In the genomic region with DNA sequence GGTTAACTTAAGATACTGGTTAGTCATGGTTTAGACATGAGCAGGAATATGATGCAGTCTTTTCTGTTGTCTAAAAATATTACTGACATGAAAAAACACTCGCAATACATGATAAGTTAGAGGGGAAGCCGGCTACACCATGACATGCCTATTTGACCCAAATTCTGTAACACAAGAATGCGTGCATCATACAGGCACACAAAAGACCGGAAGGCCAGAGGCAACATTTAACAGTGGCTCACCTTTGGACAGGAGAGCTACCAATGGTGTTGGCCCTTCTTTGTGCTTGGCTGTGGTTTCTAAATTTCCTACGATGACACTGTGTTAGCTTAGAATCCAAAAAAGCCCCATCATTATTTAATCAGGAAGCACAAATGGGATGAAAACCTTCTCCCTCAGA, we compare ENCODE assay signal across 25 cellular contexts. TPM values are rescaled to one million over a fixed set of nuclear protein-coding genes. Genes with fewer than 3 reads are reported as not detected.
DNase-seq lines count a peak whose midpoint lies in the region; ATAC-seq and TF ChIP-seq lines count a peak whose summit lies in the region.
"Had no signal": no experiment of that assay in that cellular context is flagged by ENCODE, and none has a peak within 500 bp of the region (broad histone marks: within the 10 kb centered on the region; RNA-seq: fewer than 3 reads in every experiment).

No MANE protein-coding gene starts in this region.

- H3K9me3 ChIP-seq in lung (ENCODE audit: control insufficient read depth in 2 of 2, insufficient read depth in 1 of 2, low read length in 1 of 2) (peaks cover 0 to 2% of the 10 kb centered on the region in 2 donors), osteoblast (ENCODE audit: low read depth, low read length) (no peaks in the 10 kb centered on the region)
- H3K9me3 ChIP-seq: A549; BE2C; BLaER1 treated with 17β-estradiol and CSF1 and Interleukin-3, amounts not matched to agents 10 nM and 100 nM; HAP-1 had no signal

- peaks cover 6% of the 10 kb centered on the region for H3K27me3 Mint-ChIP-seq in brain

- no peak overlapping the region for H2AFZ ChIP-seq in osteoblast (ENCODE audit: low read length)

- WGBS in lung, 2 donors: 86 to 91% methylated on average over 5 of the region's 5 CpGs

- peaks cover 28% of the 10 kb centered on the region for H3K36me3 Mint-ChIP-seq in brain
- H3K36me3 Mint-ChIP-seq: CD8-positive, alpha-beta memory T cell had no signal

- H3K9me3 Mint-ChIP-seq in brain: peaks cover 0 to 10% (median 5%) of the 10 kb centered on the region in 5 experiments
- H3K9me3 Mint-ChIP-seq: CD4-positive, alpha-beta T cell; CD8-positive, alpha-beta memory T cell; HFFc6 had no signal

- H3K4me3 Mint-ChIP-seq in brain: peak overlapping the region in 4 of 5 experiments; percentile 33 to 59 (median 36)
- H3K4me3 Mint-ChIP-seq: CD14-positive monocyte; CD4-positive, alpha-beta T cell; CD8-positive, alpha-beta memory T cell; HFFc6 had no signal

- H3K27ac Mint-ChIP-seq in brain: peak overlapping the region in 1 of 5 experiments; percentile 71
- H3K27ac Mint-ChIP-seq: CD14-positive monocyte; CD4-positive, alpha-beta T cell; CD8-positive, alpha-beta memory T cell; HFFc6 had no signal

- no peaks in the 10 kb centered on the region for H4K20me1 ChIP-seq in osteoblast (ENCODE audit: insufficient read depth, low read length)

- H3K27me3 ChIP-seq in lung (ENCODE audit: control insufficient read depth, insufficient read depth): no peaks in the 10 kb centered on the region
- peaks cover 27% of the 10 kb centered on the region for H3K27me3 ChIP-seq in osteoblast (ENCODE audit: insufficient read depth, low read length)
- H3K27me3 ChIP-seq: BE2C had no signal

- TF ChIP-seq CTCF in brain (conservative IDR thresholded peaks at IDR 0.05) (no peak), epithelial cell of esophagus (IDR thresholded peaks at IDR 0.05; ENCODE audit: insufficient read depth, low read depth, low read length, missing control alignments) (no peak), lung (IDR thresholded peaks at IDR 0.05; ENCODE audit: control extremely low read depth, extremely low read depth) (no peak), osteoblast (IDR thresholded peaks at IDR 0.05; ENCODE audit: extremely low read depth, low read depth, low read length) (no peak)

- ATAC-seq in lung (ENCODE audit: insufficient read depth, low FRiP score): no peak
- ATAC-seq: A549, GM12878 had no signal

- H3K79me2 ChIP-seq in osteoblast (ENCODE audit: insufficient read depth, low read length): no peaks in the 10 kb centered on the region

- H3K36me3 ChIP-seq in lung (ENCODE audit: control insufficient read depth in 2 of 2, insufficient read depth in 2 of 2, low read length in 2 of 2) (no peaks in the 10 kb centered on the region), osteoblast (ENCODE audit: insufficient read depth, low read length) (no peaks in the 10 kb centered on the region)
- H3K36me3 ChIP-seq: BE2C; BLaER1 treated with 17β-estradiol and CSF1 and Interleukin-3, amounts not matched to agents 10 nM and 100 nM; HAP-1 had no signal

- H3K4me3 ChIP-seq in epithelial cell of esophagus (ENCODE audit: low read length): no peak overlapping the region
- no peak overlapping the region for H3K4me3 ChIP-seq in lung
- H3K4me3 ChIP-seq in osteoblast (ENCODE audit: insufficient read depth, low read length): no peak overlapping the region
- H3K4me3 ChIP-seq: A549; BLaER1 treated with 17β-estradiol and CSF1 and Interleukin-3, amounts not matched to agents 10 nM and 100 nM; GM12878; HAP-1 had no signal

- DNase-seq in epithelial cell of esophagus (ENCODE audit: low read depth): peak; percentile 22
- DNase-seq in lung (ENCODE audit: low spot score): peak; percentile 24
- DNase-seq in osteoblast (ENCODE audit: insufficient read length, low spot score, missing footprints): peak; percentile 29
- DNase-seq in NCI-H187 treated with DMSO at 0.1 percent for 48 hours (lab: John Stamatoyannopoulos, UW): no peak
- DNase-seq in anterior cingulate cortex (lab: John Stamatoyannopoulos, UW): no peak
- no peak for DNase-seq in activated CD4-positive, alpha-beta T cell treated with anti-CD3 and anti-CD28 coated beads for 1 hour
- no peak for DNase-seq in hepatic stellate cell (ENCODE audit: low spot score)
- DNase-seq: 8988T; ACHN; AML-193; BE2C; CD4-positive, alpha-beta T cell; CD8-positive, alpha-beta memory T cell; DMS 273 treated with DMSO at 0.1 percent for 48 hours; DMS79; EL; GDM1; GOT3; HFFc6 had no signal

- no peak overlapping the region for H3K27ac ChIP-seq in lung (ENCODE audit: low read depth in 1 of 2, low read length in 1 of 2)
- H3K27ac ChIP-seq in osteoblast (ENCODE audit: low read depth, low read length): no peak overlapping the region
- H3K27ac ChIP-seq: A549; BLaER1 treated with 17β-estradiol and CSF1 and Interleukin-3, amounts not matched to agents 10 nM and 100 nM had no signal

- H3K4me1 Mint-ChIP-seq in brain: peaks cover 50% of the 10 kb centered on the region

- H3K4me1 ChIP-seq in lung (ENCODE audit: control insufficient read depth in 2 of 2, insufficient read depth in 2 of 2, low read length in 2 of 2) (peaks cover 0 to 3% of the 10 kb centered on the region in 2 donors), osteoblast (ENCODE audit: insufficient read depth, low read length) (peaks cover 3% of the 10 kb centered on the region)
- H3K4me1 ChIP-seq: A549, BE2C, HAP-1 had no signal

- no peak overlapping the region for H3K4me2 ChIP-seq in osteoblast (ENCODE audit: insufficient read depth, low read length)
- H3K4me2 ChIP-seq: A549; BLaER1 treated with 17β-estradiol and CSF1 and Interleukin-3, amounts not matched to agents 10 nM and 100 nM had no signal

RNA-seq across cellular contexts. Expression of a gene that starts 4.1 kb away (rescaled TPM):
- polyA plus RNA-seq in brain (ENCODE audit: insufficient read depth, low read depth, low replicate concordance): 7.0 TPM
- total RNA-seq in lung: 1 to 10 TPM; 4.4 to 9.8 TPM
- polyA plus RNA-seq in lung: 1 to 10 TPM; 1.8 to 1.9 TPM
- 2.2 and 4.4 TPM in 2 replicates for total RNA-seq in osteoblast
- polyA plus RNA-seq: CD14-positive monocyte had no signal

Comparison
In these comparisons a context has a peak if more than half of its experiments do, and no peak if none do; other contexts are left out.
1. DNase-seq: peak in epithelial cell of esophagus (single experiment), lung (single experiment) and osteoblast (single experiment); none in NCI-H187 treated with DMSO at 0.1 percent for 48 hours (single experiment), anterior cingulate cortex (0 of 58), activated CD4-positive, alpha-beta T cell treated with anti-CD3 and anti-CD28 coated beads for 1 hour (single experiment) and hepatic stellate cell (single experiment).